ENCODE assay signal across 17 cellular contexts in genomic region chr9:4068914-4069313, GRCh38.
"Had no signal": no experiment of that assay in that cellular context is flagged by ENCODE, and none has a peak within 500 bp of the region (broad histone marks: within the 10 kb centered on the region; RNA-seq: fewer than 3 reads in every experiment).

No MANE protein-coding gene starts in this region.

- H3K27ac ChIP-seq: esophagus squamous epithelium, sigmoid colon, tibial nerve had no signal

- H3K36me3 Mint-ChIP-seq: immature natural killer cell had no signal

- FAIRE-seq: endothelial cell of umbilical vein had no signal

- H3K4me3 Mint-ChIP-seq: activated naive CD8-positive, alpha-beta T cell treated with anti-CD3 and anti-CD28 coated beads, Interleukin-2, amount 50 U/mL, for 24 hours; activated T-helper 17 cell treated with anti-CD3 and anti-CD28 coated beads, Interleukin-2, amount 50 U/mL, for 72 hours had no signal

- H3K4me1 Mint-ChIP-seq: activated naive CD8-positive, alpha-beta T cell treated with anti-CD3 and anti-CD28 coated beads, Interleukin-2, amount 50 U/mL, for 24 hours; activated T-helper 17 cell treated with anti-CD3 and anti-CD28 coated beads, Interleukin-2, amount 50 U/mL, for 72 hours had no signal

- H3K4me3 ChIP-seq: esophagus squamous epithelium, sigmoid colon, tibial nerve had no signal

- H3K36me3 ChIP-seq: esophagus squamous epithelium, sigmoid colon, tibial nerve had no signal

- H3K9me3 Mint-ChIP-seq: activated naive CD8-positive, alpha-beta T cell treated with anti-CD3 and anti-CD28 coated beads, Interleukin-2, amount 50 U/mL, for 24 hours; activated T-helper 17 cell treated with anti-CD3 and anti-CD28 coated beads, Interleukin-2, amount 50 U/mL, for 72 hours; immature natural killer cell had no signal

- H3K27me3 ChIP-seq: esophagus squamous epithelium, sigmoid colon, tibial nerve had no signal

- H3K27me3 Mint-ChIP-seq: activated naive CD8-positive, alpha-beta T cell treated with anti-CD3 and anti-CD28 coated beads, Interleukin-2, amount 50 U/mL, for 24 hours had no signal

- H3K9me3 ChIP-seq: esophagus squamous epithelium, sigmoid colon, tibial nerve had no signal

- ATAC-seq: activated naive CD8-positive, alpha-beta T cell treated with anti-CD3 and anti-CD28 coated beads, Interleukin-2, amount 50 U/mL, for 24 hours; activated T-helper 17 cell treated with anti-CD3 and anti-CD28 coated beads, Interleukin-2, amount 50 U/mL, for 72 hours had no signal

- DNase-seq: activated CD4-positive, alpha-beta T cell treated with anti-CD3 and anti-CD28 coated beads for 1 hour; activated CD4-positive, alpha-beta T cell treated with anti-CD3 and anti-CD28 coated beads, Interleukin-2, amount 50 U/mL, for 4 hours; activated naive CD4-positive, alpha-beta T cell treated with Interleukin-2 at 50 U/mL for 16 hours; activated naive CD8-positive, alpha-beta T cell treated with anti-CD3 and anti-CD28 coated beads, Interleukin-2, amount 50 U/mL, for 24 hours; activated T-cell treated with anti-CD3 and anti-CD28 coated beads for 4 hours; aorta; cerebellar nuclear complex; effector CD8-positive, alpha-beta T cell; esophagus squamous epithelium; foreskin fibroblast; immature natural killer cell; sigmoid colon; stimulated activated CD4-positive, alpha-beta T cell treated with anti-CD3 and anti-CD28 coated beads, Interleukin-1b, Interleukin-23, amount 100 ng/mL, for 48 hours; T-helper 9 cell had no signal

- H3K27ac Mint-ChIP-seq: activated naive CD8-positive, alpha-beta T cell treated with anti-CD3 and anti-CD28 coated beads, Interleukin-2, amount 50 U/mL, for 24 hours; activated T-helper 17 cell treated with anti-CD3 and anti-CD28 coated beads, Interleukin-2, amount 50 U/mL, for 72 hours had no signal
